8 cellular contexts compared by ENCODE assay signal in genomic region chr18:50401888-50402287, GRCh38. TPM values are rescaled to one million over a fixed set of nuclear protein-coding genes. Genes with fewer than 3 reads are reported as not detected.
DNase-seq lines count a peak whose midpoint lies in the region; ATAC-seq and TF ChIP-seq lines count a peak whose summit lies in the region.

No MANE protein-coding gene starts in this region.

- DNase-seq in activated CD8-positive, alpha-beta memory T cell treated with anti-CD3 and anti-CD28 coated beads, Interleukin-2, amount 50 U/mL, for 48 hours: peak; percentile 53
- DNase-seq in activated CD8-positive, alpha-beta memory T cell treated with anti-CD3 and anti-CD28 coated beads for 24 hours: no peak
- peak in 2 of 3 donors; percentile 56 to 73 for DNase-seq in Peyer's patch
- peak; percentile 28 to 64 (median 60) for DNase-seq in right cardiac atrium
- peak; percentile 7 for DNase-seq in stromal cell of bone marrow (ENCODE audit: low read depth)
- no peak for DNase-seq in COLO829 (ENCODE audit: low spot score)

- no peak overlapping the region for H3K27ac ChIP-seq in Peyer's patch
- no peak overlapping the region for H3K27ac ChIP-seq in right cardiac atrium (ENCODE audit: low read length)

- no peaks in the 10 kb centered on the region for H3K9me3 ChIP-seq in Peyer's patch
- H3K9me3 ChIP-seq in right cardiac atrium (ENCODE audit: control insufficient read depth, low read length): no peaks in the 10 kb centered on the region

- H3K4me1 ChIP-seq in Peyer's patch (peaks cover 0 to 5% (median 0%) of the 10 kb centered on the region in 4 donors), right cardiac atrium (ENCODE audit: control insufficient read depth, insufficient read depth, low read length) (no peaks in the 10 kb centered on the region)

- 14% methylated on average over 21 of the region's 21 CpGs for WGBS in right cardiac atrium

- ATAC-seq in right cardiac atrium (peak; percentile 50 to 66), GM21737 (IDR thresholded peaks at IDR 0.05; ENCODE audit: unreplicated experiment) (no peak), HG02642 (IDR thresholded peaks at IDR 0.05; ENCODE audit: poor library complexity, unreplicated experiment) (no peak)

- intact Hi-C loops in right cardiac atrium (cut with DNase I): no loop called here

- H3K4me3 ChIP-seq in Peyer's patch: no peak overlapping the region
- H3K4me3 ChIP-seq in right cardiac atrium (ENCODE audit: low read length): no peak overlapping the region

- H3K27me3 ChIP-seq in Peyer's patch (no peaks in the 10 kb centered on the region), right cardiac atrium (ENCODE audit: control insufficient read depth, insufficient read depth) (no peaks in the 10 kb centered on the region)

- no peak for TF ChIP-seq POLR2A in Peyer's patch (IDR thresholded peaks at IDR 0.05)

- H3K36me3 ChIP-seq in Peyer's patch: no peaks in the 10 kb centered on the region

- TF ChIP-seq CTCF in Peyer's patch (IDR thresholded peaks at IDR 0.05): peak in 3 of 6 experiments; percentile 9 to 24 (median 20)

RNA-seq across cellular contexts. Expression of gene SKA1, which starts 27.0 kb away (rescaled TPM):
- 1 to 10 TPM in 2 of 4 donors, under 1 TPM in 2; 0.54 to 5.8 (median 2.2) TPM for total RNA-seq in Peyer's patch
- total RNA-seq in right cardiac atrium: under 1 TPM; 0.11 to 0.49 (median 0.28) TPM
- 0.14 TPM for polyA plus RNA-seq in right cardiac atrium

Comparison
In these comparisons a context has a peak if more than half of its experiments do, and no peak if none do; other contexts are left out.
1. DNase-seq: peak in activated CD8-positive, alpha-beta memory T cell treated with anti-CD3 and anti-CD28 coated beads, Interleukin-2, amount 50 U/mL, for 48 hours (single experiment), Peyer's patch (2 of 3), right cardiac atrium (3 of 3) and stromal cell of bone marrow (single experiment); none in activated CD8-positive, alpha-beta memory T cell treated with anti-CD3 and anti-CD28 coated beads for 24 hours (single experiment) and COLO829 (single experiment).
2. ATAC-seq: peak in right cardiac atrium (2 of 2); none in GM21737 (single experiment) and HG02642 (single experiment).